ENCODE assay signal across 10 cellular contexts in genomic region chr13:44013666-44014291, GRCh38.
A peak's percentile ranks its signal among the peaks of the same experiment; 100 is the strongest.
DNase-seq lines count a peak whose midpoint lies in the region; ATAC-seq and TF ChIP-seq lines count a peak whose summit lies in the region.
"Had no signal": no experiment of that assay in that cellular context is flagged by ENCODE, and none has a peak within 500 bp of the region (broad histone marks: within the 10 kb centered on the region; RNA-seq: fewer than 3 reads in every experiment).

No MANE protein-coding gene starts in this region.

- H3K36me3 Mint-ChIP-seq in naive thymus-derived CD4-positive, alpha-beta T cell = no peaks in the 10 kb centered on the region
- H3K36me3 Mint-ChIP-seq: activated naive CD4-positive, alpha-beta T cell treated with anti-CD3 and anti-CD28 coated beads, Interleukin-2, amount 50 U/mL, for 24 hours had no signal

- no peaks in the 10 kb centered on the region for H3K9me3 Mint-ChIP-seq in naive thymus-derived CD4-positive, alpha-beta T cell
- H3K9me3 Mint-ChIP-seq: activated naive CD4-positive, alpha-beta T cell treated with anti-CD3 and anti-CD28 coated beads, Interleukin-2, amount 50 U/mL, for 24 hours had no signal

- H3K27ac ChIP-seq in skeletal muscle tissue (ENCODE audit: low read depth, low read length) (peak overlapping the region; percentile 16), ovary (no peak overlapping the region)
- H3K27ac ChIP-seq in naive thymus-derived CD4-positive, alpha-beta T cell (ENCODE audit: low read depth, low read length) = no peak overlapping the region

- H3K27me3 ChIP-seq in skeletal muscle tissue (ENCODE audit: control insufficient read depth in 3 of 3, insufficient read depth in 3 of 3, low read length in 3 of 3) (no peaks in the 10 kb centered on the region), ovary (no peaks in the 10 kb centered on the region)
- H3K27me3 ChIP-seq in naive thymus-derived CD4-positive, alpha-beta T cell (ENCODE audit: control insufficient read depth in 2 of 2, insufficient read depth in 2 of 2, low read length in 2 of 2) = no peaks in the 10 kb centered on the region

- H3K4me3 Mint-ChIP-seq in naive thymus-derived CD4-positive, alpha-beta T cell = no peak overlapping the region
- H3K4me3 Mint-ChIP-seq: activated naive CD4-positive, alpha-beta T cell treated with anti-CD3 and anti-CD28 coated beads, Interleukin-2, amount 50 U/mL, for 24 hours had no signal

- peaks cover 9 to 25% (median 16%) of the 10 kb centered on the region in 3 donors for H3K4me1 ChIP-seq in skeletal muscle tissue (ENCODE audit: control insufficient read depth in 3 of 3, insufficient read depth in 3 of 3, low read length in 3 of 3)
- no peaks in the 10 kb centered on the region for H3K4me1 ChIP-seq in ovary (ENCODE audit: insufficient read depth)
- H3K4me1 ChIP-seq in naive thymus-derived CD4-positive, alpha-beta T cell (ENCODE audit: control insufficient read depth in 2 of 2, insufficient read depth in 2 of 2, low read length in 2 of 2) = no peaks in the 10 kb centered on the region

- intact Hi-C loops in left ventricle myocardium superior (cut with micrococcal nuclease) = no loop called here
- intact Hi-C loops in ovary (cut with DNase I) = no loop called here
- intact Hi-C loops in naive thymus-derived CD4-positive, alpha-beta T cell (cut with micrococcal nuclease) = no loop called here

- H3K27ac Mint-ChIP-seq in naive thymus-derived CD4-positive, alpha-beta T cell = no peak overlapping the region
- H3K27ac Mint-ChIP-seq: activated naive CD4-positive, alpha-beta T cell treated with anti-CD3 and anti-CD28 coated beads, Interleukin-2, amount 50 U/mL, for 24 hours had no signal

- ATAC-seq in left ventricle myocardium superior (peak; percentile 80), HG03280 (IDR thresholded peaks at IDR 0.05; ENCODE audit: unreplicated experiment) (no peak)
- ATAC-seq in naive thymus-derived CD4-positive, alpha-beta T cell = no peak

- H3K27me3 Mint-ChIP-seq in naive thymus-derived CD4-positive, alpha-beta T cell = no peaks in the 10 kb centered on the region

- no peaks in the 10 kb centered on the region for H3K9me3 ChIP-seq in skeletal muscle tissue (ENCODE audit: control insufficient read depth in 3 of 3, low read length in 3 of 3)
- no peaks in the 10 kb centered on the region for H3K9me3 ChIP-seq in ovary
- H3K9me3 ChIP-seq in naive thymus-derived CD4-positive, alpha-beta T cell (ENCODE audit: control insufficient read depth in 2 of 3, low read length in 3 of 3) = no peaks in the 10 kb centered on the region

- H3K4me1 Mint-ChIP-seq in naive thymus-derived CD4-positive, alpha-beta T cell = peaks cover 5 to 12% (median 10%) of the 10 kb centered on the region in 7 donors
- H3K4me1 Mint-ChIP-seq: activated naive CD4-positive, alpha-beta T cell treated with anti-CD3 and anti-CD28 coated beads, Interleukin-2, amount 50 U/mL, for 24 hours had no signal

- TF ChIP-seq CTCF in HFF-Myc (IDR thresholded peaks at IDR 0.05; ENCODE audit: low read depth, low read length, missing control alignments) = no peak
- no peak for TF ChIP-seq CTCF in ovary (IDR thresholded peaks at IDR 0.05)

- no peak overlapping the region for H3K9ac ChIP-seq in skeletal muscle tissue (ENCODE audit: low read depth in 1 of 3, low read length in 3 of 3)

- POLR2A ChIA-PET in naive thymus-derived CD4-positive, alpha-beta T cell (lab: Charles Lee) = no interaction called here

- no peak for TF ChIP-seq EP300 in ovary (IDR thresholded peaks at IDR 0.05)

- H3K4me3 ChIP-seq in HFF-Myc (replicated peaks; ENCODE audit: low read depth, low read length) = no peak overlapping the region
- no peak overlapping the region for H3K4me3 ChIP-seq in skeletal muscle tissue (ENCODE audit: low read length in 3 of 3)
- no peak overlapping the region for H3K4me3 ChIP-seq in ovary
- no peak overlapping the region for H3K4me3 ChIP-seq in naive thymus-derived CD4-positive, alpha-beta T cell (ENCODE audit: low read length)

- no peak for TF ChIP-seq POLR2A in ovary (IDR thresholded peaks at IDR 0.05)

- DNase-seq in HFF-Myc (ENCODE audit: extremely low read depth, low read depth) (peak; percentile 33), brain pericyte (ENCODE audit: low read depth, low spot score) (peak; percentile 29), left ventricle myocardium superior (no peak), ovary (no peak), germinal center (ENCODE audit: low spot score) (no peak)
- no peak for DNase-seq in naive thymus-derived CD4-positive, alpha-beta T cell
- DNase-seq: NCI-H524 had no signal

- no peaks in the 10 kb centered on the region for H3K36me3 ChIP-seq in skeletal muscle tissue (ENCODE audit: control insufficient read depth in 3 of 3, insufficient read depth in 3 of 3, low read length in 3 of 3)
- H3K36me3 ChIP-seq in ovary = no peaks in the 10 kb centered on the region
- H3K36me3 ChIP-seq in naive thymus-derived CD4-positive, alpha-beta T cell (ENCODE audit: control insufficient read depth in 2 of 3, insufficient read depth in 3 of 3, low read length in 3 of 3) = no peaks in the 10 kb centered on the region

- WGBS in ovary, 3 donors = 28 to 31% (median 30%) methylated on average over 6 of the region's 6 CpGs

- CTCF ChIA-PET in naive thymus-derived CD4-positive, alpha-beta T cell (lab: Charles Lee) = no interaction called here

Comparison
In these comparisons a context has a peak if more than half of its experiments do, and no peak if none do; other contexts are left out.
1. DNase-seq: peak in HFF-Myc (single experiment) and brain pericyte (single experiment); none in left ventricle myocardium superior (single experiment), ovary (0 of 5), germinal center (single experiment) and naive thymus-derived CD4-positive, alpha-beta T cell (0 of 9).